Comparison of ENCODE assay signal across 25 cellular contexts in genomic region chr1:248702714-248703113, GRCh38. TPM values are rescaled to one million over a fixed set of nuclear protein-coding genes. Genes with fewer than 3 reads are reported as not detected.
"Had no signal": no experiment of that assay in that cellular context is flagged by ENCODE, and none has a peak within 500 bp of the region (broad histone marks: within the 10 kb centered on the region; RNA-seq: fewer than 3 reads in every experiment).

Gene OR14I1, minus strand, starts transcription at chr1:248702766.

- FAIRE-seq: RCC 7860 had no signal

- DNase-seq: KBM-7, MV-4-11, NCI-H1048, NCI-H1105, NCI-H1417, NCI-H146, NCI-H1694 treated with DMSO at 0.1 percent for 48 hours, NCI-H1930, NCI-H2081, NCI-H2107, NCI-H226, NCI-H446, NCI-H510A, NCI-H524 treated with DMSO at 0.1 percent for 48 hours, NCI-H69, NCI-H774, Right ventricle myocardium superior, RPMI8226, SIG-M5 had no signal

- H3K4me3 ChIP-seq: SJSA1, SK-N-MC had no signal

- H3K36me3 ChIP-seq: SJSA1 had no signal

- H3K27ac ChIP-seq: SJSA1, SK-N-MC had no signal

- H3K4me1 ChIP-seq: SJSA1 had no signal

- H3K27me3 ChIP-seq: SJSA1 had no signal

RNA-seq across cellular contexts. Expression of gene OR14I1, which starts in this region (rescaled TPM):
- total RNA-seq: HT1080, LHCN-M2, MCF 10A, Right ventricle myocardium superior, SJSA1 had no signal
